In genomic region chr17:58702708-58703107, GRCh38 we compare ENCODE assay signal across 1 cellular context.
TF ChIP-seq lines count a peak whose summit lies in the region.

No MANE protein-coding gene starts in this region.

TF ChIP-seq in GM12878, 131 proteins besides CTCF, POLR2A, EP300 and RAD21:
- TF ChIP-seq ZBTB40 (IDR thresholded peaks at IDR 0.05; ENCODE audit: borderline replicate concordance) (no peak; the same call in 1 of the 2 replicates), FOXK2 (IDR thresholded peaks at IDR 0.05) (no peak), E2F8 (IDR thresholded peaks at IDR 0.05; ENCODE audit: low read depth, partially characterized antibody) (no peak), NFIC (IDR thresholded peaks at IDR 0.05; ENCODE audit: low read depth, low read length) (no peak), MYC (IDR thresholded peaks at IDR 0.05; ENCODE audit: insufficient read depth, insufficient read length, insufficient replicate concordance, low read length, severe bottlenecking) (no peak), JUND (IDR thresholded peaks at IDR 0.05; ENCODE audit: low read depth, low read length) (no peak), JUNB (IDR thresholded peaks at IDR 0.05) (no peak), SREBF1 (IDR thresholded peaks at IDR 0.05; ENCODE audit: low read length) (no peak)
- TF ChIP-seq, protein P1, sequence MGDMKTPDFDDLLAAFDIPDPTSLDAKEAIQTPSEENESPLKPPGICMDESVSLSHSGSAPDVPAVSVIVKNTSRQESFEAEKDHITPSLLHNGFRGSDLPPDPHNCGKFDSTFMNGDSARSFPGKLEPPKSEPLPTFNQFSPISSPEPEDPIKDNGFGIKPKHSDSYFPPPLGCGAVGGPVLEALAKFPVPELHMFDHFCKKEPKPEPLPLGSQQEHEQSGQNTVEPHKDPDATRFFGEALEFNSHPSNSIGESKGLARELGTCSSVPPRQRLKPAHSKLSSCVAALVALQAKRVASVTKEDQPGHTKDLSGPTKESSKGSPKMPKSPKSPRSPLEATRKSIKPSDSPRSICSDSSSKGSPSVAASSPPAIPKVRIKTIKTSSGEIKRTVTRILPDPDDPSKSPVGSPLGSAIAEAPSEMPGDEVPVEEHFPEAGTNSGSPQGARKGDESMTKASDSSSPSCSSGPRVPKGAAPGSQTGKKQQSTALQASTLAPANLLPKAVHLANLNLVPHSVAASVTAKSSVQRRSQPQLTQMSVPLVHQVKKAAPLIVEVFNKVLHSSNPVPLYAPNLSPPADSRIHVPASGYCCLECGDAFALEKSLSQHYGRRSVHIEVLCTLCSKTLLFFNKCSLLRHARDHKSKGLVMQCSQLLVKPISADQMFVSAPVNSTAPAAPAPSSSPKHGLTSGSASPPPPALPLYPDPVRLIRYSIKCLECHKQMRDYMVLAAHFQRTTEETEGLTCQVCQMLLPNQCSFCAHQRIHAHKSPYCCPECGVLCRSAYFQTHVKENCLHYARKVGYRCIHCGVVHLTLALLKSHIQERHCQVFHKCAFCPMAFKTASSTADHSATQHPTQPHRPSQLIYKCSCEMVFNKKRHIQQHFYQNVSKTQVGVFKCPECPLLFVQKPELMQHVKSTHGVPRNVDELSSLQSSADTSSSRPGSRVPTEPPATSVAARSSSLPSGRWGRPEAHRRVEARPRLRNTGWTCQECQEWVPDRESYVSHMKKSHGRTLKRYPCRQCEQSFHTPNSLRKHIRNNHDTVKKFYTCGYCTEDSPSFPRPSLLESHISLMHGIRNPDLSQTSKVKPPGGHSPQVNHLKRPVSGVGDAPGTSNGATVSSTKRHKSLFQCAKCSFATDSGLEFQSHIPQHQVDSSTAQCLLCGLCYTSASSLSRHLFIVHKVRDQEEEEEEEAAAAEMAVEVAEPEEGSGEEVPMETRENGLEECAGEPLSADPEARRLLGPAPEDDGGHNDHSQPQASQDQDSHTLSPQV (IDR thresholded peaks at IDR 0.05): no peak
TF ChIP-seq in GM12878: peak in this region for 0.
